Comparison of ENCODE assay signal across 23 cellular contexts in genomic region chr9:37534412-37534811, GRCh38.
"Had no signal": no experiment of that assay in that cellular context is flagged by ENCODE, and none has a peak within 500 bp of the region (broad histone marks: within the 10 kb centered on the region; RNA-seq: fewer than 3 reads in every experiment).

No MANE protein-coding gene starts in this region.

- H3K4me3 ChIP-seq: cardiac muscle cell, esophagus muscularis mucosa, gastrocnemius medialis, left lung, lung, right lobe of liver, skin epidermis, stomach, suprapubic skin, tibial nerve had no signal

- DNase-seq: activated CD4-positive, CD25-positive, alpha-beta regulatory T cell treated with anti-CD3 and anti-CD28 coated beads, Interleukin-2, amount 50 U/mL, for 72 hours; activated effector memory CD4-positive, alpha-beta T cell treated with anti-CD3 and anti-CD28 coated beads, Interleukin-2, amount 50 U/mL, for 16 hours; activated naive CD4-positive, alpha-beta T cell treated with anti-CD3 and anti-CD28 coated beads, Interleukin-2, amount 10 ng/mL, durations not matched to agents 7 days and 5 days; activated T-cell treated with anti-CD3 and anti-CD28 coated beads, Interleukin-2, amount 50 U/mL, for 48 hours; amygdala; dermis blood vessel endothelial cell; effector memory CD8-positive, alpha-beta T cell; gastrocnemius medialis; hippocampal formation; kidney glomerular epithelial cell; left lung; midbrain; nucleus accumbens; right lobe of liver; stimulated activated CD4-positive, alpha-beta T cell treated with anti-CD3 and anti-CD28 coated beads, Interleukin-1b, Interleukin-23, amount 100 ng/mL, for 48 hours; stomach had no signal

- H3K27ac Mint-ChIP-seq: activated naive CD4-positive, alpha-beta T cell treated with anti-CD3 and anti-CD28 coated beads, Interleukin-2, amount 10 ng/mL, durations not matched to agents 7 days and 5 days; effector memory CD8-positive, alpha-beta T cell; natural killer cell treated with Interleukin-12 subunit alpha and Interleukin-12 subunit beta and Interleukin-15 and Interleukin-18, amount 100 ng/mL, for 72 hours had no signal

- H3K4me3 Mint-ChIP-seq: activated naive CD4-positive, alpha-beta T cell treated with anti-CD3 and anti-CD28 coated beads, Interleukin-2, amount 10 ng/mL, durations not matched to agents 7 days and 5 days; effector memory CD8-positive, alpha-beta T cell; natural killer cell treated with Interleukin-12 subunit alpha and Interleukin-12 subunit beta and Interleukin-15 and Interleukin-18, amount 100 ng/mL, for 72 hours had no signal

- H3K4me1 ChIP-seq: esophagus muscularis mucosa, gastrocnemius medialis, left lung, right lobe of liver, stomach, suprapubic skin had no signal

- H3K27me3 ChIP-seq: cardiac muscle cell, esophagus muscularis mucosa, gastrocnemius medialis, left lung, right lobe of liver, stomach, suprapubic skin, tibial nerve had no signal

- H3K9me3 ChIP-seq: esophagus muscularis mucosa, gastrocnemius medialis, left lung, right lobe of liver, stomach, suprapubic skin, tibial nerve had no signal

- H3K9me3 Mint-ChIP-seq: activated naive CD4-positive, alpha-beta T cell treated with anti-CD3 and anti-CD28 coated beads, Interleukin-2, amount 10 ng/mL, durations not matched to agents 7 days and 5 days; effector memory CD8-positive, alpha-beta T cell; natural killer cell treated with Interleukin-12 subunit alpha and Interleukin-12 subunit beta and Interleukin-15 and Interleukin-18, amount 100 ng/mL, for 72 hours had no signal

- H3K36me3 Mint-ChIP-seq: activated naive CD4-positive, alpha-beta T cell treated with anti-CD3 and anti-CD28 coated beads, Interleukin-2, amount 10 ng/mL, durations not matched to agents 7 days and 5 days; natural killer cell treated with Interleukin-12 subunit alpha and Interleukin-12 subunit beta and Interleukin-15 and Interleukin-18, amount 100 ng/mL, for 72 hours had no signal

- H3K4me1 Mint-ChIP-seq: activated naive CD4-positive, alpha-beta T cell treated with anti-CD3 and anti-CD28 coated beads, Interleukin-2, amount 10 ng/mL, durations not matched to agents 7 days and 5 days had no signal

- H3K27me3 Mint-ChIP-seq: activated naive CD4-positive, alpha-beta T cell treated with anti-CD3 and anti-CD28 coated beads, Interleukin-2, amount 10 ng/mL, durations not matched to agents 7 days and 5 days; effector memory CD8-positive, alpha-beta T cell; natural killer cell treated with Interleukin-12 subunit alpha and Interleukin-12 subunit beta and Interleukin-15 and Interleukin-18, amount 100 ng/mL, for 72 hours had no signal

- ATAC-seq: effector memory CD8-positive, alpha-beta T cell; gastrocnemius medialis; left lung; right lobe of liver had no signal

- H3K27ac ChIP-seq: cardiac muscle cell, esophagus muscularis mucosa, gastrocnemius medialis, left lung, right lobe of liver, skin epidermis, stomach, suprapubic skin, tibial nerve had no signal
